In the genomic region with DNA sequence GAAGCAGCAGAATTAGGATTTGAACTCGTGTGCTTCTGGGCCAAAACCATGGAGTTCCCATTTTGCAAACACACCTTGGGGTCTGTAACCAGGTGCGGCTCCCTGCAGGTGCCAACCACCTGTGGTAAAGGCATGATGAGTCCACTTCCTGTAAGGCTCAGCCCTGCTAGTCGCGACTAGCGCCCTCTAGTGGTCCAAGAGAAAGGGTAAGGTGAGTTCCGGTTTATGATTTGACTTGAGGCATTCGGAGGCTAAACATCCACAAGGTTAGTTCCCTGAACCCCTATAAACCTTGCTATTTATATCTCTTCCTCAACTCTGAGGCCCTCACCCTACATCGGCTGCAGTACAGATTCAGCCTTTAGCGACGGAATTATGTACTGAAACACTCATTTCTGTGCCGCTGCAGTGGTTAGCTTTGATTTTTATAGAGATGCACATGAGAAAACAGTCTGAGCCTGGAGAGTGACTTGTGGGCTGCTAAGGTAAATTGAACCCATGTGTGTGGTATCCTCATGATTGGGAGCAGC, we compare ENCODE assay signal across 8 cellular contexts.
DNase-seq lines count a peak whose midpoint lies in the region; ATAC-seq lines count a peak whose summit lies in the region.

No MANE protein-coding gene starts in this region.

- H3K4me3 Mint-ChIP-seq in activated naive CD8-positive, alpha-beta T cell treated with anti-CD3 and anti-CD28 coated beads, Interleukin-2, amount 10 ng/mL, durations not matched to agents 7 days and 5 days = no peak overlapping the region

- H3K36me3 Mint-ChIP-seq in activated naive CD8-positive, alpha-beta T cell treated with anti-CD3 and anti-CD28 coated beads, Interleukin-2, amount 10 ng/mL, durations not matched to agents 7 days and 5 days = no peaks in the 10 kb centered on the region

- ATAC-seq in GM21515 (IDR thresholded peaks at IDR 0.05; ENCODE audit: unreplicated experiment) = peak; percentile 97
- peak; percentile 79 for ATAC-seq in activated naive CD8-positive, alpha-beta T cell treated with anti-CD3 and anti-CD28 coated beads, Interleukin-2, amount 10 ng/mL, durations not matched to agents 7 days and 5 days (ENCODE audit: low read depth)

- peak; percentile 51 for DNase-seq in EH (ENCODE audit: low read depth)
- DNase-seq in HT-29 (ENCODE audit: low spot score) = peak; percentile 90
- DNase-seq in SJSA1 (ENCODE audit: low read depth in 1 of 2, low spot score in 2 of 2) = peak; percentile 31 to 43
- DNase-seq in activated naive CD8-positive, alpha-beta T cell treated with anti-CD3 and anti-CD28 coated beads, Interleukin-2, amount 10 ng/mL, durations not matched to agents 7 days and 5 days = peak; percentile 60
- DNase-seq in iPS-NIHi11 (ENCODE audit: low spot score) = peak; percentile 77
- peak; percentile 53 to 59 for DNase-seq in stimulated activated CD4-positive, alpha-beta T cell treated with anti-CD3 and anti-CD28 coated beads, Interleukin-4, amount 100 ng/mL, for 48 hours (ENCODE audit: low read depth in 2 of 2)
- no peak for DNase-seq in G401 (ENCODE audit: low spot score)

- H3K27me3 Mint-ChIP-seq in activated naive CD8-positive, alpha-beta T cell treated with anti-CD3 and anti-CD28 coated beads, Interleukin-2, amount 10 ng/mL, durations not matched to agents 7 days and 5 days = peaks cover 4% of the 10 kb centered on the region

- H3K4me3 ChIP-seq in SJSA1 = no peak overlapping the region

- H3K27me3 ChIP-seq in SJSA1 (replicated peaks) = peaks cover 6% of the 10 kb centered on the region; the same call in 1 of the 2 replicates

- no peaks in the 10 kb centered on the region for H3K4me1 ChIP-seq in SJSA1 (replicated peaks)

- POLR2A ChIA-PET in activated naive CD8-positive, alpha-beta T cell treated with anti-CD3 and anti-CD28 coated beads, Interleukin-2, amount 10 ng/mL, durations not matched to agents 7 days and 5 days (lab: Charles Lee) = no interaction called here

- no peaks in the 10 kb centered on the region for H3K9me3 Mint-ChIP-seq in activated naive CD8-positive, alpha-beta T cell treated with anti-CD3 and anti-CD28 coated beads, Interleukin-2, amount 10 ng/mL, durations not matched to agents 7 days and 5 days

- H3K9me3 ChIP-seq in SJSA1 (replicated peaks) = no peaks in the 10 kb centered on the region

- H3K27ac Mint-ChIP-seq in activated naive CD8-positive, alpha-beta T cell treated with anti-CD3 and anti-CD28 coated beads, Interleukin-2, amount 10 ng/mL, durations not matched to agents 7 days and 5 days = no peak overlapping the region

- in situ Hi-C loops in G401 (cut with HindIII; ENCODE audit: low sequenced_read_pairs) = no loop called here

- H3K27ac ChIP-seq in SJSA1 = no peak overlapping the region

- peaks cover 3% of the 10 kb centered on the region for H3K4me1 Mint-ChIP-seq in activated naive CD8-positive, alpha-beta T cell treated with anti-CD3 and anti-CD28 coated beads, Interleukin-2, amount 10 ng/mL, durations not matched to agents 7 days and 5 days

- H3K36me3 ChIP-seq in SJSA1 = no peaks in the 10 kb centered on the region
